Comparison of ENCODE assay signal across 18 cellular contexts in the genomic region with DNA sequence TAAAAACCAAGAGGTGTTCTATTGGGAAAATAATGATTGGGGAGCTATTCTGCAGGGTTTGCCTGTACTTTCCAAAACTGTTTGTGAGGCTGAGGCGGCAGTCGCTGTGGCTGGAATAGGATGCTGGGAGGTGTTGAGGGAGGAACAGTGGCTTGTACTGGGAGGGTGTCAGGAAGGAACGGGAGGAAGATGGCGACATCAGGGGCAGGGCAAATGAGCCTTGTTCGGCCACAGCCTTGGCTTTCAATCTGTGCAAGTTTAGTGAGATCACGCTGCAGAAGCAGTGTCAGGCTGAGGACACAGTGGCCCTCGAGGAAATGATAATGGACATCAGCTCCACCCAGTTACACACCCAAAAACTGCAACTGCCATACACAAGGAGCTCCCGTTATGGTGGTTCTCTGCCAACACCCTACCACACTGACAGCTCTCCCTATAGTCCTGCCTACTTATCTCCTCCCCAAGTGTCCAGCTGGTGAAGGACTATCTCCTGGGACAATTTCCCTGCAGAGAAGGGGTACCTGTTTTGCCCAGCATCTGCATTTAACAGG. TPM values are rescaled to one million over a fixed set of nuclear protein-coding genes. Genes with fewer than 3 reads are reported as not detected.
DNase-seq lines count a peak whose midpoint lies in the region; ATAC-seq lines count a peak whose summit lies in the region.
"Had no signal": no experiment of that assay in that cellular context is flagged by ENCODE, and none has a peak within 500 bp of the region (broad histone marks: within the 10 kb centered on the region; RNA-seq: fewer than 3 reads in every experiment).

No MANE protein-coding gene starts in this region.

- H3K27me3 ChIP-seq in CD4-positive, CD25-positive, alpha-beta regulatory T cell (ENCODE audit: control insufficient read depth, insufficient read depth, low read length), result no peaks in the 10 kb centered on the region
- no peaks in the 10 kb centered on the region for H3K27me3 ChIP-seq in layer of hippocampus (ENCODE audit: control insufficient read depth, insufficient read depth, low read length)
- H3K27me3 ChIP-seq: SJCRH30, spleen, testis had no signal

- H3K4me3 Mint-ChIP-seq in CD4-positive, CD25-positive, alpha-beta regulatory T cell, result peak overlapping the region; percentile 9 to 68 (median 34)
- H3K4me3 Mint-ChIP-seq in activated CD4-positive, alpha-beta memory T cell treated with anti-CD3 and anti-CD28 coated beads, Interleukin-2, amount 10 ng/mL, durations not matched to agents 7 days and 5 days, result no peak overlapping the region
- H3K4me3 Mint-ChIP-seq: B cell had no signal

- H3K36me3 ChIP-seq in CD4-positive, CD25-positive, alpha-beta regulatory T cell (ENCODE audit: control insufficient read depth, insufficient read depth, low read length), result peaks cover 18% of the 10 kb centered on the region

- no peak for ATAC-seq in CD4-positive, CD25-positive, alpha-beta regulatory T cell (ENCODE audit: low read depth in 2 of 2)
- no peak for ATAC-seq in GM21737 (IDR thresholded peaks at IDR 0.05; ENCODE audit: unreplicated experiment)
- ATAC-seq in HG03378 (IDR thresholded peaks at IDR 0.05; ENCODE audit: unreplicated experiment), result no peak

- DNase-seq in Ammon's horn (ENCODE audit: low spot score) (peak; percentile 40), HK-2 (ENCODE audit: unreplicated experiment) (no peak)
- no peak for DNase-seq in CD4-positive, CD25-positive, alpha-beta regulatory T cell
- no peak for DNase-seq in activated CD4-positive, alpha-beta memory T cell treated with anti-CD3 and anti-CD28 coated beads, Interleukin-2, amount 10 ng/mL, durations not matched to agents 7 days and 5 days
- DNase-seq: central memory CD4-positive, alpha-beta T cell; effector memory CD4-positive, alpha-beta T cell; GDM1; NCI-H1417; NCI-H69; OCI-M1; psoas muscle; SJCRH30; spleen; testis had no signal

- peaks cover 13% of the 10 kb centered on the region for H3K36me3 Mint-ChIP-seq in CD4-positive, CD25-positive, alpha-beta regulatory T cell
- peaks cover 42% of the 10 kb centered on the region for H3K36me3 Mint-ChIP-seq in activated CD4-positive, alpha-beta memory T cell treated with anti-CD3 and anti-CD28 coated beads, Interleukin-2, amount 10 ng/mL, durations not matched to agents 7 days and 5 days (ENCODE audit: low read depth)

- POLR2A ChIA-PET in activated CD4-positive, alpha-beta memory T cell treated with anti-CD3 and anti-CD28 coated beads, Interleukin-2, amount 10 ng/mL, durations not matched to agents 7 days and 5 days (lab: Charles Lee), result interaction anchor here (1.1 kb wide), 1 partner anchor 25 kb away, joined by 3 read pairs; no protein-coding TSS in a partner anchor

- H3K27ac ChIP-seq in CD4-positive, CD25-positive, alpha-beta regulatory T cell (ENCODE audit: insufficient read depth, low read length, poor library complexity, severe bottlenecking), result no peak overlapping the region
- peak overlapping the region; percentile 49 for H3K27ac ChIP-seq in layer of hippocampus (ENCODE audit: low read depth, low read length)
- H3K27ac ChIP-seq: psoas muscle, SJCRH30, spleen, testis had no signal

- no peaks in the 10 kb centered on the region for H3K9me3 Mint-ChIP-seq in CD4-positive, CD25-positive, alpha-beta regulatory T cell
- no peaks in the 10 kb centered on the region for H3K9me3 Mint-ChIP-seq in activated CD4-positive, alpha-beta memory T cell treated with anti-CD3 and anti-CD28 coated beads, Interleukin-2, amount 10 ng/mL, durations not matched to agents 7 days and 5 days

- H3K4me1 ChIP-seq in CD4-positive, CD25-positive, alpha-beta regulatory T cell (ENCODE audit: control insufficient read depth, insufficient read depth, low read length, poor library complexity, severe bottlenecking), result peaks cover 39% of the 10 kb centered on the region
- H3K4me1 ChIP-seq: testis had no signal

- H3K4me3 ChIP-seq in CD4-positive, CD25-positive, alpha-beta regulatory T cell (ENCODE audit: low read depth, low read length), result no peak overlapping the region
- H3K4me3 ChIP-seq: psoas muscle, SJCRH30, spleen, testis had no signal

- H3K27me3 Mint-ChIP-seq in CD4-positive, CD25-positive, alpha-beta regulatory T cell, result no peaks in the 10 kb centered on the region
- no peaks in the 10 kb centered on the region for H3K27me3 Mint-ChIP-seq in activated CD4-positive, alpha-beta memory T cell treated with anti-CD3 and anti-CD28 coated beads, Interleukin-2, amount 10 ng/mL, durations not matched to agents 7 days and 5 days
- H3K27me3 Mint-ChIP-seq: B cell had no signal

- H3K27ac Mint-ChIP-seq in CD4-positive, CD25-positive, alpha-beta regulatory T cell, result peak overlapping the region; percentile 71 to 86 (median 72)
- H3K27ac Mint-ChIP-seq in activated CD4-positive, alpha-beta memory T cell treated with anti-CD3 and anti-CD28 coated beads, Interleukin-2, amount 10 ng/mL, durations not matched to agents 7 days and 5 days, result peak overlapping the region; percentile 22
- H3K27ac Mint-ChIP-seq: B cell had no signal

- CTCF ChIA-PET in activated CD4-positive, alpha-beta memory T cell treated with anti-CD3 and anti-CD28 coated beads, Interleukin-2, amount 10 ng/mL, durations not matched to agents 7 days and 5 days (lab: Charles Lee), result interaction anchor here (0.6 to 1.6 kb wide), 3 partner anchors 22 to 109 kb away, joined by 3 to 5 read pairs (median 4); partner anchors contain the start of gene KIF2A

- H3K9me3 ChIP-seq in CD4-positive, CD25-positive, alpha-beta regulatory T cell (ENCODE audit: control insufficient read depth in 2 of 2, low read length in 2 of 2), result no peaks in the 10 kb centered on the region
- H3K9me3 ChIP-seq: psoas muscle, SJCRH30, spleen, testis had no signal

- peaks cover 47 to 86% (median 61%) of the 10 kb centered on the region in 4 donors for H3K4me1 Mint-ChIP-seq in CD4-positive, CD25-positive, alpha-beta regulatory T cell
- peaks cover 58% of the 10 kb centered on the region for H3K4me1 Mint-ChIP-seq in activated CD4-positive, alpha-beta memory T cell treated with anti-CD3 and anti-CD28 coated beads, Interleukin-2, amount 10 ng/mL, durations not matched to agents 7 days and 5 days

RNA-seq across cellular contexts. Expression of gene KIF2A, which starts 27.3 kb away (rescaled TPM):
- total RNA-seq in CD4-positive, CD25-positive, alpha-beta regulatory T cell, result 114 TPM
- polyA plus RNA-seq in CD4-positive, CD25-positive, alpha-beta regulatory T cell, result 100 to 1,000 TPM; 135 to 191 (median 174) TPM
- total RNA-seq in activated CD4-positive, alpha-beta memory T cell treated with anti-CD3 and anti-CD28 coated beads, Interleukin-2, amount 10 ng/mL, durations not matched to agents 7 days and 5 days, result 100 to 1,000 TPM; 250 to 251 TPM
